1 cellular context compared by ENCODE assay signal in genomic region chr6:119078449-119079287, GRCh38.
TF ChIP-seq lines count a peak whose summit lies in the region.

TSS of gene FAM184A (minus strand) at chr6:119078664. CDS start at chr6:119078299, 365 bp downstream.

TF ChIP-seq in K562, 482 proteins besides CTCF, POLR2A, EP300 and RAD21 (continued from another document and continues in another):
- TF ChIP-seq AFF1 (IDR thresholded peaks at IDR 0.05; ENCODE audit: low read depth in 1 of 2, partially characterized antibody in 2 of 2) (no peak), ZBTB26 (CRISPR knock-in tag; IDR thresholded peaks at IDR 0.05) (no peak), CBX1 (IDR thresholded peaks at IDR 0.05; ENCODE audit: low read depth) (no peak), ZC3H11A (IDR thresholded peaks at IDR 0.05; ENCODE audit: low read depth, low read length) (no peak), ELF4 (CRISPR knock-in tag; IDR thresholded peaks at IDR 0.05) (0 out of 2 replicates have a peak, but pooled peaks have one; percentile 16), HNRNPK (IDR thresholded peaks at IDR 0.05; ENCODE audit: low read depth, low read length, poor library complexity, severe bottlenecking) (no peak), MECOM (CRISPR knock-in tag; IDR thresholded peaks at IDR 0.05) (0 out of 2 replicates have a peak, but pooled peaks have one; percentile 24), SP2 (IDR thresholded peaks at IDR 0.05; ENCODE audit: extremely low read depth, low read depth, low read length, poor library complexity, severe bottlenecking) (no peak), GABPB1 (CRISPR knock-in tag; IDR thresholded peaks at IDR 0.05) (peak; percentile 41; the same call in 1 of the 2 replicates), ZNF134 (CRISPR knock-in tag; conservative IDR thresholded peaks at IDR 0.05) (no peak), PHF8 (IDR thresholded peaks at IDR 0.05; ENCODE audit: borderline replicate concordance, low read length) (peak; percentile 77; the same call in 1 of the 2 replicates), MITF (IDR thresholded peaks at IDR 0.05) (no peak), ZNF76 (CRISPR knock-in tag; IDR thresholded peaks at IDR 0.05; ENCODE audit: borderline replicate concordance) (no peak), CXXC5 (CRISPR knock-in tag; IDR thresholded peaks at IDR 0.05) (peak; percentile 93), TRIM28 (IDR thresholded peaks at IDR 0.05) (no peak), SUPT5H (IDR thresholded peaks at IDR 0.05) (peak; percentile 61), BCL6 (CRISPR knock-in tag; IDR thresholded peaks at IDR 0.05) (no peak), GTF2F1 (IDR thresholded peaks at IDR 0.05; ENCODE audit: low read depth, low read length) (no peak), RBM15 (IDR thresholded peaks at IDR 0.05; ENCODE audit: insufficient read depth, low read length) (no peak), RBM39 (optimal IDR thresholded peaks at IDR 0.05; ENCODE audit: low read depth, low read length) (peak; percentile 31), RBM34 (IDR thresholded peaks at IDR 0.05; ENCODE audit: borderline replicate concordance, insufficient read depth, low read length) (no peak), TOE1 (IDR thresholded peaks at IDR 0.05; ENCODE audit: borderline replicate concordance) (no peak), TOE1 (CRISPR knock-in tag; IDR thresholded peaks at IDR 0.05; ENCODE audit: borderline replicate concordance, low read depth) (no peak), CC2D1A (IDR thresholded peaks at IDR 0.05) (peak; percentile 52; the same call in 1 of the 2 replicates), ATF6 (CRISPR knock-in tag; IDR thresholded peaks at IDR 0.05) (no peak), ZNF695 (CRISPR knock-in tag; IDR thresholded peaks at IDR 0.05) (no peak), DIDO1 (tag; IDR thresholded peaks at IDR 0.05; ENCODE audit: low read depth) (no peak; the same call in 1 of the 2 replicates), PHB (CRISPR knock-in tag; IDR thresholded peaks at IDR 0.05) (no peak), RREB1 (CRISPR knock-in tag; IDR thresholded peaks at IDR 0.05) (no peak), ZNF384 (IDR thresholded peaks at IDR 0.05; ENCODE audit: low read depth, low read length) (peak; percentile 97), SNIP1 (IDR thresholded peaks at IDR 0.05; ENCODE audit: low read depth) (no peak), ZFX (CRISPR knock-in tag; IDR thresholded peaks at IDR 0.05) (peak; percentile 79), PBX2 (CRISPR knock-in tag; IDR thresholded peaks at IDR 0.05; ENCODE audit: low read depth) (no peak), PBX2 (tag; conservative IDR thresholded peaks at IDR 0.05; ENCODE audit: low read depth) (no peak), E2F6 (IDR thresholded peaks at IDR 0.05; ENCODE audit: borderline replicate concordance in 1 of 2, extremely low read depth in 1 of 2, insufficient read depth in 1 of 2, insufficient read length in 1 of 2, low read depth in 1 of 2, low read length in 1 of 2, poor library complexity in 1 of 2, severe bottlenecking in 1 of 2) (peak; percentile 86 to 93), ZNF197 (CRISPR knock-in tag; IDR thresholded peaks at IDR 0.05; ENCODE audit: low read depth) (no peak), PTTG1 (tag; IDR thresholded peaks at IDR 0.05; ENCODE audit: low read depth) (no peak), ARID3A (IDR thresholded peaks at IDR 0.05; ENCODE audit: borderline replicate concordance, low read depth, low read length) (no peak), NFE2 (IDR thresholded peaks at IDR 0.05; ENCODE audit: low read depth) (no peak), NR0B1 (IDR thresholded peaks at IDR 0.05; ENCODE audit: partially characterized antibody) (no peak), ERF (CRISPR knock-in tag; IDR thresholded peaks at IDR 0.05) (no peak)
